In the genomic region with DNA sequence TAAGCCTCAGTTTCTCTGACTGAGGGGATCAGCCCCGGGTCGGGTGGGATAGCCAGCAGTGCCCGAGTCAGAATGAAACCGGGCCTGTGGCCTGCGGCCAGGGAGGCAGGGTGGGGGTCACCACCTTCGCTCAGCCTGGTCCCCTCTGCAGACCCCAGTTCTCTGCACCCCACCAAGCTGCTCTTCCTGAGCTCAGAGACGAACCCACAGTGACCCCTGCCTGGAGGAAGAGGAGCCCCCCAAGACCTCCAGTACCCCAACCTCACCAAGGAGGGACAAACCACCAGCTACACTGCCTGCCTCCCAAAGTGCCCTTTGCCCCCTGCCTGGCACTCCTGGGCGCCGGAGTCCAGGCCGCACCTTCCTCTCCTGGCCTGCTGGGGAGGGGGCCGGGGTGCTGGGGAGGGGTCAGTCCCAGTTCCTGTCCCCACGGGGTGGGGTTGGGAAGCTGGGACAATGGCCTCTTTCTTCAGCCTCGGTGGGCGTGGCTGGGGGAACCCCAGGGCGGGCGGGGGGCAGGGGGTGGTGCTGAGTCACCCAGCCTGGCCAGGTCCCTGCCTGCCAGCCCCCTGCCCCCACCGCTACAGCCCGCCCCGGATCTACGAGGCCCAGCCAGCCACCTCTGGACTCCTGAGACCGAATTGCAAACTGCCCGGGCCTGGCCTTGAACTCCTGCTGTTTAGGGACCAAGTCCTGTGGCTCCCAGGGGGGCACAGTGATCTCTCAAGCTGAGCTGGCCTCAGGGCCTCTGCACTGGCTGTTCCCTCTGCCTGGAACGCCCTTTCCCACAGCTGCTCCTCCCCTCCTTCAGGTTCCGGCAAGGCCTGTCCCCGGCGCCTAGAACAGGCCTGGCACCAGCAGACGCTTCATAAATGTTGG, we compare ENCODE assay signal across 8 cellular contexts. TPM values are rescaled to one million over a fixed set of nuclear protein-coding genes. Genes with fewer than 3 reads are reported as not detected.
DNase-seq lines count a peak whose midpoint lies in the region; ATAC-seq and TF ChIP-seq lines count a peak whose summit lies in the region.

No MANE protein-coding gene starts in this region.

- POLR2A ChIA-PET in CD8-positive, alpha-beta T cell (lab: Charles Lee) = no interaction called here

- TF ChIP-seq POLR2A in Peyer's patch (IDR thresholded peaks at IDR 0.05) = peak in 1 of 2 donors; percentile 55

- H3K27me3 ChIP-seq in CD8-positive, alpha-beta T cell (ENCODE audit: insufficient read depth, low read length) = no peaks in the 10 kb centered on the region
- H3K27me3 ChIP-seq in Peyer's patch (no peaks in the 10 kb centered on the region), osteoblast (ENCODE audit: insufficient read depth, low read length) (no peaks in the 10 kb centered on the region)

- peak overlapping the region; percentile 49 for H3K27ac Mint-ChIP-seq in CD8-positive, alpha-beta T cell

- H3K9me3 Mint-ChIP-seq in CD8-positive, alpha-beta T cell = no peaks in the 10 kb centered on the region

- no peaks in the 10 kb centered on the region for H3K9me3 ChIP-seq in CD8-positive, alpha-beta T cell (ENCODE audit: low read length)
- H3K9me3 ChIP-seq in Peyer's patch = no peaks in the 10 kb centered on the region
- no peaks in the 10 kb centered on the region for H3K9me3 ChIP-seq in osteoblast (ENCODE audit: low read depth, low read length)

- DNase-seq in CD8-positive, alpha-beta T cell = no peak
- DNase-seq in Peyer's patch = peak in 2 of 3 donors; percentile 93 to 97
- peak; percentile 47 for DNase-seq in fibroblast of the aortic adventitia (ENCODE audit: low read depth)
- peak; percentile 100 for DNase-seq in osteoblast (ENCODE audit: insufficient read length, low spot score, missing footprints)
- no peak for DNase-seq in NCI-H510A treated with DMSO at 0.1 percent for 48 hours (lab: John Stamatoyannopoulos, UW)
- no peak for DNase-seq in T-helper 9 cell
- no peak for DNase-seq in DMS153 treated with DMSO at 0.1 percent for 48 hours (lab: John Stamatoyannopoulos, UW; ENCODE audit: unreplicated experiment)

- H3K4me3 Mint-ChIP-seq in CD8-positive, alpha-beta T cell = no peak overlapping the region

- CTCF ChIA-PET in CD8-positive, alpha-beta T cell (lab: Charles Lee) = no interaction called here

- H3K36me3 ChIP-seq in CD8-positive, alpha-beta T cell (ENCODE audit: insufficient read depth, low read length) = peaks cover 40% of the 10 kb centered on the region
- H3K36me3 ChIP-seq in Peyer's patch = peaks cover 0 to 64% (median 0%) of the 10 kb centered on the region in 3 donors
- H3K36me3 ChIP-seq in osteoblast (ENCODE audit: insufficient read depth, low read length) = peaks cover 42% of the 10 kb centered on the region

- intact Hi-C loops in CD8-positive, alpha-beta T cell (cut with DNase I, micrococcal nuclease) = no loop called here

- peak overlapping the region; percentile 26 for H3K4me2 ChIP-seq in osteoblast (ENCODE audit: insufficient read depth, low read length)

- peaks cover 94% of the 10 kb centered on the region for H3K79me2 ChIP-seq in osteoblast (ENCODE audit: insufficient read depth, low read length)

- peaks cover 43% of the 10 kb centered on the region for H3K4me1 Mint-ChIP-seq in CD8-positive, alpha-beta T cell (ENCODE audit: low read depth)

- peak; percentile 16 for ATAC-seq in CD8-positive, alpha-beta T cell
- no peak for ATAC-seq in HG03469 (IDR thresholded peaks at IDR 0.05; ENCODE audit: unreplicated experiment)

- H4K20me1 ChIP-seq in osteoblast (ENCODE audit: insufficient read depth, low read length) = peaks cover 64% of the 10 kb centered on the region

- no peaks in the 10 kb centered on the region for H3K27me3 Mint-ChIP-seq in CD8-positive, alpha-beta T cell (ENCODE audit: low read depth)

- H3K27ac ChIP-seq in CD8-positive, alpha-beta T cell (ENCODE audit: low read depth, low read length) = no peak overlapping the region
- H3K27ac ChIP-seq in Peyer's patch = peak overlapping the region; percentile 27 to 97 (median 92)
- H3K27ac ChIP-seq in osteoblast (ENCODE audit: low read depth, low read length) = peak overlapping the region; percentile 70

- H2AFZ ChIP-seq in osteoblast (ENCODE audit: low read length) = no peak overlapping the region

- peaks cover 22% of the 10 kb centered on the region for H3K4me1 ChIP-seq in CD8-positive, alpha-beta T cell (ENCODE audit: insufficient read depth, low read length)
- peaks cover 8 to 69% (median 17%) of the 10 kb centered on the region in 4 donors for H3K4me1 ChIP-seq in Peyer's patch
- peaks cover 22% of the 10 kb centered on the region for H3K4me1 ChIP-seq in osteoblast (ENCODE audit: insufficient read depth, low read length)

- TF ChIP-seq CTCF in CD8-positive, alpha-beta T cell (IDR thresholded peaks at IDR 0.05) = no peak
- no peak for TF ChIP-seq CTCF in Peyer's patch (IDR thresholded peaks at IDR 0.05)
- TF ChIP-seq CTCF in fibroblast of the aortic adventitia (IDR thresholded peaks at IDR 0.05; ENCODE audit: insufficient read depth, low read length) = no peak
- TF ChIP-seq CTCF in osteoblast (IDR thresholded peaks at IDR 0.05; ENCODE audit: extremely low read depth, low read depth, low read length) = no peak

- peaks cover 67% of the 10 kb centered on the region for H3K36me3 Mint-ChIP-seq in CD8-positive, alpha-beta T cell

- no peak overlapping the region for H3K4me3 ChIP-seq in CD8-positive, alpha-beta T cell (ENCODE audit: low read depth, low read length)
- H3K4me3 ChIP-seq in Peyer's patch = peak overlapping the region in 3 of 4 donors; percentile 6 to 53 (median 33)
- no peak overlapping the region for H3K4me3 ChIP-seq in fibroblast of the aortic adventitia (ENCODE audit: low read depth, low read length)
- peak overlapping the region; percentile 51 for H3K4me3 ChIP-seq in osteoblast (ENCODE audit: insufficient read depth, low read length)

RNA-seq across cellular contexts. Expression of gene ZBTB7A, which starts 14.3 kb away (rescaled TPM):
- 10 to 100 TPM; 58.2 to 64.5 TPM for total RNA-seq in CD8-positive, alpha-beta T cell
- 100 to 1,000 TPM in 2 of 4 donors, 10 to 100 TPM in 2; 74.3 to 149 (median 96.1) TPM for total RNA-seq in Peyer's patch
- total RNA-seq in fibroblast of the aortic adventitia (ENCODE audit: low replicate concordance) = 23.5 and 31.6 TPM in 2 replicates
- 38.6 and 42.7 TPM in 2 replicates for total RNA-seq in osteoblast

RNA-seq across cellular contexts. Expression of gene PIAS4, which starts 44.8 kb away (rescaled TPM):
- total RNA-seq in CD8-positive, alpha-beta T cell = 10 to 100 TPM; 11.6 to 14.9 TPM
- total RNA-seq in Peyer's patch (10 to 100 TPM; 15.9 to 47.9 (median 24.2) TPM), fibroblast of the aortic adventitia (ENCODE audit: low replicate concordance) (21.5 and 23.8 TPM in 2 replicates), osteoblast (14.7 and 21.4 TPM in 2 replicates)

Comparison
In these comparisons a context has a peak if more than half of its experiments do, and no peak if none do; other contexts are left out.
1. DNase-seq: peak in Peyer's patch (2 of 3), fibroblast of the aortic adventitia (single experiment) and osteoblast (single experiment); none in CD8-positive, alpha-beta T cell (0 of 7), NCI-H510A treated with DMSO at 0.1 percent for 48 hours (single experiment), T-helper 9 cell (single experiment) and DMS153 treated with DMSO at 0.1 percent for 48 hours (single experiment).
2. H3K4me3 ChIP-seq: peak in Peyer's patch (3 of 4) and osteoblast (single experiment); none in CD8-positive, alpha-beta T cell (single experiment) and fibroblast of the aortic adventitia (single experiment).